20 cellular contexts compared by ENCODE assay signal in the genomic region with DNA sequence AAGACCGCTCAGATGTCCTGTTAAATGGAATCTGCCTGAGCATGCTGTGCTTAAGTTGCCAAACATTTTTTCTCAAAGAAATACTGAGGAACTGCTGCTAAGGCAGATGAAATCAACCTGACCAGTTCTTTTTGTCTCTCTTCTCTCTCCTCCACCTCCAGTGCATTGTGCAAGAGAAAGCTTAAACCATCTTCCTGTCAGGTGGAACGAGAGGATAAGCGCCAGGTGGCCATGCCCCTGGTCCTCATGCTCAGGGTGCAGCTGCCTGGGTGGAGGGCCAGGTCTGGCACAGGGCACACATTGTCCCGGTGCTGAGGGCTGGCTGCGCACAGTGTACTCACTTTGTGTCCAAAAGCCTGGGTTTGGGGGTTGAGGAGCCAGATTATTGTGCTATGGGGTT.
DNase-seq lines count a peak whose midpoint lies in the region; ATAC-seq and TF ChIP-seq lines count a peak whose summit lies in the region.
"Had no signal": no experiment of that assay in that cellular context is flagged by ENCODE, and none has a peak within 500 bp of the region (broad histone marks: within the 10 kb centered on the region; RNA-seq: fewer than 3 reads in every experiment).

No MANE protein-coding gene starts in this region.

- in situ Hi-C loops in ACHN (cut with HindIII; ENCODE audit: low pct_ligation_motif_present, low pct_unique_long_range_greater_than_20kb, low sequenced_read_pairs), result no loop called here

- no peaks in the 10 kb centered on the region for H3K36me3 Mint-ChIP-seq in MCF 10A (ENCODE audit: insufficient read depth, unreplicated experiment)
- H3K36me3 Mint-ChIP-seq: CD14-positive monocyte had no signal

- H2AFZ ChIP-seq in Loucy (ENCODE audit: low read length), result peak overlapping the region; percentile 34

- peak overlapping the region; percentile 80 for H3K27ac Mint-ChIP-seq in MCF 10A (ENCODE audit: low read depth, unreplicated experiment)
- H3K27ac Mint-ChIP-seq: CD14-positive monocyte, H9 had no signal

- H4K20me1 ChIP-seq in Loucy (ENCODE audit: insufficient read depth, low read length, poor library complexity, severe bottlenecking), result no peaks in the 10 kb centered on the region

- peaks cover 5% of the 10 kb centered on the region for H3K9me3 Mint-ChIP-seq in MCF 10A (ENCODE audit: unreplicated experiment)
- H3K9me3 Mint-ChIP-seq: H9 had no signal

- ATAC-seq in foreskin keratinocyte (no peak), psoas muscle (peak in 2 of 4 donors; percentile 36 to 47), GM21723 (IDR thresholded peaks at IDR 0.05; ENCODE audit: unreplicated experiment) (no peak)
- ATAC-seq: A549 had no signal

- 49 to 65% (median 63%) methylated on average over 5 of the region's 5 CpGs for WGBS in psoas muscle, 3 donors

- H3K4me1 ChIP-seq in Loucy (ENCODE audit: insufficient read depth, low read length, poor library complexity, severe bottlenecking) (peaks cover 4% of the 10 kb centered on the region), foreskin keratinocyte (peaks cover 9% of the 10 kb centered on the region), psoas muscle (peaks cover 13% of the 10 kb centered on the region)

- no peaks in the 10 kb centered on the region for H3K9me2 ChIP-seq in Loucy (replicated peaks; ENCODE audit: low read depth, low read length)

- intact Hi-C loops in MCF 10A (cut with micrococcal nuclease), result no loop called here
- intact Hi-C loops in psoas muscle (cut with DNase I), result no loop called here

- no peak overlapping the region for H3K4me2 ChIP-seq in Loucy (ENCODE audit: low read depth, low read length, poor library complexity, severe bottlenecking)
- H3K4me2 ChIP-seq: A549 had no signal

- no peak overlapping the region for H3K9ac ChIP-seq in Loucy (ENCODE audit: low read depth, low read length, poor library complexity, severe bottlenecking)

- H3F3A ChIP-seq in Loucy (ENCODE audit: low read depth), result no peaks in the 10 kb centered on the region

- H3K9me3 ChIP-seq in Loucy (ENCODE audit: insufficient read depth, low read depth, low read length), result no peaks in the 10 kb centered on the region
- H3K9me3 ChIP-seq in psoas muscle, result no peaks in the 10 kb centered on the region
- H3K9me3 ChIP-seq: A549 had no signal

- no peaks in the 10 kb centered on the region for H3K79me2 ChIP-seq in Loucy (ENCODE audit: insufficient read depth, low read length)

- BruUV-seq in MCF 10A (replicated peaks; lab: Mats Ljungman, UMichigan), result no TSS peak

- H3K4me3 Mint-ChIP-seq in MCF 10A (ENCODE audit: unreplicated experiment), result no peak overlapping the region
- H3K4me3 Mint-ChIP-seq: CD14-positive monocyte, H9 had no signal

- TF ChIP-seq CTCF in Loucy (conservative IDR thresholded peaks at IDR 0.05; ENCODE audit: low read length) (no peak), MCF 10A (IDR thresholded peaks at IDR 0.05; ENCODE audit: unreplicated experiment) (no peak), foreskin keratinocyte (conservative IDR thresholded peaks at IDR 0.05) (no peak), psoas muscle (IDR thresholded peaks at IDR 0.05) (no peak)

- H3K27ac ChIP-seq in foreskin keratinocyte, result no peak overlapping the region
- peak overlapping the region; percentile 5 for H3K27ac ChIP-seq in psoas muscle
- H3K27ac ChIP-seq: A549 had no signal

- DNase-seq in MCF 10A (ENCODE audit: unreplicated experiment), result no peak
- peak; percentile 25 to 42 for DNase-seq in foreskin keratinocyte
- no peak for DNase-seq in psoas muscle
- no peak for DNase-seq in ACHN
- no peak for DNase-seq in NK-92 (lab: John Stamatoyannopoulos, UW; ENCODE audit: unreplicated experiment)
- DNase-seq: DMS 273 treated with DMSO at 0.1 percent for 48 hours; H9; IMR-90; Karpas-422; NCI-H1105 treated with DMSO at 0.1 percent for 48 hours; NCI-H1694 treated with DMSO at 0.1 percent for 48 hours; NCI-H2107; NCI-H226; NCI-H526 treated with DMSO at 0.1 percent for 48 hours; NK-92 treated with Interleukin-12 subunit alpha and Interleukin-12 subunit beta, amount 100 ng/mL, for 24 hours; SIG-M5 had no signal

- POLR2A ChIA-PET in MCF 10A (lab: Yijun Ruan, JAX), result no interaction called here

- CTCF ChIA-PET in MCF 10A (lab: Yijun Ruan, JAX), result interaction anchor here (0.6 kb wide), 1 partner anchor 30 kb away, joined by 3 read pairs; no protein-coding TSS in a partner anchor

- H3K27me3 Mint-ChIP-seq in MCF 10A (ENCODE audit: insufficient read depth, unreplicated experiment), result no peaks in the 10 kb centered on the region

- no peak overlapping the region for H3K4me3 ChIP-seq in Loucy (ENCODE audit: low read length, poor library complexity, severe bottlenecking)
- no peak overlapping the region for H3K4me3 ChIP-seq in psoas muscle
- H3K4me3 ChIP-seq: A549 had no signal

- H3K36me3 ChIP-seq in Loucy (ENCODE audit: insufficient read depth, low read length) (no peaks in the 10 kb centered on the region), psoas muscle (ENCODE audit: insufficient read depth in 1 of 2, low read depth in 1 of 2) (no peaks in the 10 kb centered on the region)

- H3K27me3 ChIP-seq in Loucy (ENCODE audit: insufficient read depth, low read length, poor library complexity, severe bottlenecking) (no peaks in the 10 kb centered on the region), foreskin keratinocyte (no peaks in the 10 kb centered on the region), psoas muscle (ENCODE audit: insufficient read depth in 3 of 3, low read length in 2 of 3) (no peaks in the 10 kb centered on the region)

- H3K4me1 Mint-ChIP-seq in MCF 10A (ENCODE audit: insufficient read depth, unreplicated experiment), result peaks cover 29% of the 10 kb centered on the region
- H3K4me1 Mint-ChIP-seq: CD14-positive monocyte had no signal

Comparison
In these comparisons a context has a peak if more than half of its experiments do, and no peak if none do; other contexts are left out.
1. DNase-seq: peak in foreskin keratinocyte (2 of 2); none in MCF 10A (single experiment), psoas muscle (0 of 2), ACHN (single experiment) and NK-92 (single experiment).